Comparison of ENCODE assay signal across 8 cellular contexts in genomic region chr2:38315707-38316333, GRCh38.
DNase-seq lines count a peak whose midpoint lies in the region; ATAC-seq and TF ChIP-seq lines count a peak whose summit lies in the region.

No MANE protein-coding gene starts in this region.

- peaks cover 12% of the 10 kb centered on the region for H3K36me3 Mint-ChIP-seq in natural killer cell
- H3K36me3 Mint-ChIP-seq in activated naive CD4-positive, alpha-beta T cell treated with anti-CD3 and anti-CD28 coated beads, Interleukin-2, amount 10 ng/mL, durations not matched to agents 7 days and 5 days, result peaks cover 36% of the 10 kb centered on the region

- no peaks in the 10 kb centered on the region for H3K27me3 Mint-ChIP-seq in natural killer cell (ENCODE audit: low read depth in 2 of 2)
- H3K27me3 Mint-ChIP-seq in activated naive CD4-positive, alpha-beta T cell treated with anti-CD3 and anti-CD28 coated beads, Interleukin-2, amount 10 ng/mL, durations not matched to agents 7 days and 5 days, result no peaks in the 10 kb centered on the region

- peak; percentile 61 for DNase-seq in NCI-H2196 (lab: John Stamatoyannopoulos, UW; ENCODE audit: unreplicated experiment)
- no peak for DNase-seq in NCI-H2196 treated with DMSO at 0.1 percent for 48 hours (lab: John Stamatoyannopoulos, UW; ENCODE audit: unreplicated experiment)
- peak; percentile 11 for DNase-seq in HuH-7.5 (ENCODE audit: low spot score)
- DNase-seq in SK-N-DZ (ENCODE audit: low spot score), result peak; percentile 61
- no peak for DNase-seq in esophagus squamous epithelium (lab: John Stamatoyannopoulos, UW)
- no peak for DNase-seq in natural killer cell
- no peak for DNase-seq in activated naive CD4-positive, alpha-beta T cell treated with anti-CD3 and anti-CD28 coated beads, Interleukin-2, amount 10 ng/mL, durations not matched to agents 7 days and 5 days

- H3K4me1 Mint-ChIP-seq in natural killer cell, result no peaks in the 10 kb centered on the region
- H3K4me1 Mint-ChIP-seq in activated naive CD4-positive, alpha-beta T cell treated with anti-CD3 and anti-CD28 coated beads, Interleukin-2, amount 10 ng/mL, durations not matched to agents 7 days and 5 days, result peaks cover 2% of the 10 kb centered on the region

- H3K27ac Mint-ChIP-seq in natural killer cell, result no peak overlapping the region
- no peak overlapping the region for H3K27ac Mint-ChIP-seq in activated naive CD4-positive, alpha-beta T cell treated with anti-CD3 and anti-CD28 coated beads, Interleukin-2, amount 10 ng/mL, durations not matched to agents 7 days and 5 days

- TF ChIP-seq CTCF in esophagus squamous epithelium (IDR thresholded peaks at IDR 0.05) (peak; percentile 45 to 80 (median 64)), natural killer cell (IDR thresholded peaks at IDR 0.05) (peak; percentile 69)

- CTCF ChIA-PET in activated naive CD4-positive, alpha-beta T cell treated with anti-CD3 and anti-CD28 coated beads, Interleukin-2, amount 10 ng/mL, durations not matched to agents 7 days and 5 days (lab: Charles Lee), result interaction anchor here (0.7 to 7.7 kb wide), 25 partner anchors 8 to 428 kb away, joined by 3 to 131 read pairs (median 3); partner anchors contain the start of gene ATL2

- no peaks in the 10 kb centered on the region for H3K9me3 Mint-ChIP-seq in natural killer cell
- no peaks in the 10 kb centered on the region for H3K9me3 Mint-ChIP-seq in activated naive CD4-positive, alpha-beta T cell treated with anti-CD3 and anti-CD28 coated beads, Interleukin-2, amount 10 ng/mL, durations not matched to agents 7 days and 5 days

- TF ChIP-seq POLR2A in esophagus squamous epithelium (IDR thresholded peaks at IDR 0.05), result no peak

- no peaks in the 10 kb centered on the region for H3K27me3 ChIP-seq in esophagus squamous epithelium

- H3K9me3 ChIP-seq in esophagus squamous epithelium, result no peaks in the 10 kb centered on the region

- no peak overlapping the region for H3K4me3 ChIP-seq in esophagus squamous epithelium

- ATAC-seq in natural killer cell (peak in 2 of 3 donors; percentile 53 to 57), GM18498 (IDR thresholded peaks at IDR 0.05; ENCODE audit: unreplicated experiment) (no peak)

- H3K27ac ChIP-seq in esophagus squamous epithelium, result peak overlapping the region in 3 of 4 donors; percentile 1 to 36 (median 35)

- WGBS in esophagus squamous epithelium, 2 donors, result 37 to 43% methylated on average over 2 of the region's 2 CpGs

- peaks cover 0 to 4% (median 0%) of the 10 kb centered on the region in 3 donors for H3K4me1 ChIP-seq in esophagus squamous epithelium

- intact Hi-C loops in esophagus squamous epithelium (cut with DNase I) (no loop called here), natural killer cell (cut with micrococcal nuclease) (loop anchor here (1.0 to 5.0 kb wide), 3 partner anchors 61 to 411 kb away; partner anchors contain the start of gene ATL2)

- H3K36me3 ChIP-seq in esophagus squamous epithelium, result peaks cover 0 to 74% (median 13%) of the 10 kb centered on the region in 3 donors

- no peak overlapping the region for H3K4me3 Mint-ChIP-seq in natural killer cell
- no peak overlapping the region for H3K4me3 Mint-ChIP-seq in activated naive CD4-positive, alpha-beta T cell treated with anti-CD3 and anti-CD28 coated beads, Interleukin-2, amount 10 ng/mL, durations not matched to agents 7 days and 5 days

Comparison
In these comparisons a context has a peak if more than half of its experiments do, and no peak if none do; other contexts are left out.
1. DNase-seq: peak in NCI-H2196 (single experiment), HuH-7.5 (single experiment) and SK-N-DZ (single experiment); none in NCI-H2196 treated with DMSO at 0.1 percent for 48 hours (single experiment), esophagus squamous epithelium (single experiment), natural killer cell (single experiment) and activated naive CD4-positive, alpha-beta T cell treated with anti-CD3 and anti-CD28 coated beads, Interleukin-2, amount 10 ng/mL, durations not matched to agents 7 days and 5 days (single experiment).